In the genomic region with DNA sequence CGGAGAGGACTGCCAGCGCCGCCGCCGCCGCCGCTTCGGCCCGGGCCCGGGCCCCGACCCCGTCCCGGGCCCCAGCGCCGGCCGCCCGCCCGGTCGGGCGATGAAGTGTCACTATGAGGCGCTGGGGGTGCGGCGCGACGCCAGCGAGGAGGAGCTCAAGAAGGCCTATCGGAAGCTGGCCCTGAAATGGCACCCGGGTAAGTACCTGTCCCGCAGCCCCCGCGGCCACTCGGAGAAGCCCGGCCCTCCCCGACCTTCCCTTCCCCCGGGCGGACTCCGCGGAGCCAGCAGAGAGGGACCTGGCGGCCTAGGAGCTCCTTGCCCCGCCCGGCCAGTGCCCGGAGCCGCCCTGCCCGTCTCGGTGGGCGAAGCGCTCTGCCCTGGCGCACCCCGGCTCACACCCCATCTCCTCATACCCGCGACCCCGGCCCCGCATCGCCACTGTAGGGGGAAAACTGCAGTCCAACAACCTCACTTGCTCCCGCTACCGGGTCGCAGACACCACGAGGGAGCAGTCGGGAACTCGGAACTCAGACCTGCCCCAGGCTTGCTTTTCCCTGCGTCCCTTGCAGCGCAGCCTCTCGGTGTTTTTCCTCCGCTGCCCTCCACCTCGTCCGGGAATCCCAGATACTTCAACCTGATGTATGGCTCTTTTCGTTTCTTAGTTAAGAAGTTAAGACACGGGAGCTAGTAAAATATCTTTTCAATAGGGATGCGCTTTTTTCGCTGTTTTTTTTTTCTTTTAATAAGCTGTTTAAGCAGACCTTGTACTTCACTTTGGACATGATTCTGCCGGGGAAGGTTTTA, we compare ENCODE assay signal across 8 cellular contexts. TPM values are rescaled to one million over a fixed set of nuclear protein-coding genes. Genes with fewer than 3 reads are reported as not detected.
DNase-seq lines count a peak whose midpoint lies in the region.

No MANE protein-coding gene starts in this region.

- H2BK5ac ChIP-seq in neuronal stem cell (ENCODE audit: low read length) = peak overlapping the region; percentile 73

- H3K4me2 ChIP-seq in neuronal stem cell (ENCODE audit: insufficient read depth, low read length, poor library complexity, severe bottlenecking) = peak overlapping the region; percentile 64

- H3K4me3 ChIP-seq in H7 (ENCODE audit: insufficient read depth, low read depth, low read length) (peak overlapping the region; percentile 96), neuronal stem cell (ENCODE audit: low read length in 2 of 2) (peak overlapping the region; percentile 90 to 94)

- peak overlapping the region; percentile 92 for H3K18ac ChIP-seq in neuronal stem cell (ENCODE audit: low read length)

- H4K8ac ChIP-seq in neuronal stem cell (ENCODE audit: low read depth, low read length) = no peak overlapping the region

- no peak overlapping the region for H4K91ac ChIP-seq in neuronal stem cell (ENCODE audit: low read depth, low read length, poor library complexity)

- H3K23ac ChIP-seq in neuronal stem cell (ENCODE audit: low read depth, low read length, poor library complexity) = peak overlapping the region; percentile 88

- H3K4me1 ChIP-seq in neuronal stem cell (ENCODE audit: control insufficient read depth in 2 of 2, insufficient read depth in 1 of 2, low read depth in 1 of 2, low read length in 2 of 2) = peaks cover 3 to 8% of the 10 kb centered on the region in 2 donors

- H3K36me3 ChIP-seq in H7 (replicated peaks; ENCODE audit: control insufficient read depth, insufficient read depth, low read length) (peaks cover 10% of the 10 kb centered on the region), neuronal stem cell (replicated peaks in 1 of 2; ENCODE audit: control insufficient read depth in 2 of 2, insufficient read depth in 2 of 2, low read length in 2 of 2) (peaks cover 3 to 55% of the 10 kb centered on the region in 2 donors)

- DNase-seq in GDM1 (lab: John Stamatoyannopoulos, UW) (peak; percentile 73), H7 (peak; percentile 86), LoVo (ENCODE audit: low spot score) (peak; percentile 91), SIG-M5 treated with dmso at 0.1 percent for 504 hours (lab: John Stamatoyannopoulos, UW; ENCODE audit: unreplicated experiment) (peak; percentile 83), foreskin melanocyte (peak; percentile 42), neuronal stem cell (ENCODE audit: low spot score) (peak; percentile 68), substantia nigra (lab: John Stamatoyannopoulos, UW) (peak; percentile 15 to 88 (median 69))
- peak; percentile 31 to 74 (median 56) for DNase-seq in activated naive CD4-positive, alpha-beta T cell (lab: John Stamatoyannopoulos, UW)

- H3K4ac ChIP-seq in neuronal stem cell (ENCODE audit: low read length) = no peak overlapping the region

- WGBS in neuronal stem cell (ENCODE audit: extremely low coverage in 2 of 2, insufficient read length in 2 of 2, insufficient replicate concordance in 1 of 2), 2 donors = no CpG with 5 or more reads among the region's 71 CpGs

- no peak overlapping the region for H3K14ac ChIP-seq in neuronal stem cell (ENCODE audit: low read length)

- H3K9ac ChIP-seq in neuronal stem cell (ENCODE audit: low read depth, low read length, poor library complexity) = peak overlapping the region; percentile 93

- H2AFZ ChIP-seq in neuronal stem cell (ENCODE audit: low read length) = peak overlapping the region; percentile 96

- peaks cover 2% of the 10 kb centered on the region for H3K79me1 ChIP-seq in neuronal stem cell (ENCODE audit: low read depth, low read length)

- H2AK5ac ChIP-seq in neuronal stem cell (ENCODE audit: low read depth, low read length) = no peak overlapping the region

- no peak overlapping the region for H2BK120ac ChIP-seq in neuronal stem cell (ENCODE audit: low read depth, low read length)

- no peak overlapping the region for H2BK12ac ChIP-seq in neuronal stem cell (ENCODE audit: low read length)

- H3K9me3 ChIP-seq in neuronal stem cell (replicated peaks in 1 of 2; ENCODE audit: control insufficient read depth in 2 of 2, insufficient read depth in 1 of 2, low read depth in 1 of 2, low read length in 2 of 2) = no peaks in the 10 kb centered on the region

- peak overlapping the region; percentile 79 for H3K27ac ChIP-seq in neuronal stem cell (replicated peaks; ENCODE audit: low read length)
- peak overlapping the region; percentile 73 for H3K27ac ChIP-seq in substantia nigra (ENCODE audit: low read depth, low read length, poor library complexity, severe bottlenecking)

- H2BK15ac ChIP-seq in neuronal stem cell (ENCODE audit: low read length) = no peak overlapping the region

- H3K27me3 ChIP-seq in H7 (ENCODE audit: control insufficient read depth, insufficient read depth, low read length) (no peaks in the 10 kb centered on the region), neuronal stem cell (ENCODE audit: control insufficient read depth in 3 of 3, insufficient read depth in 3 of 3, low read depth in 1 of 3, low read length in 3 of 3) (no peaks in the 10 kb centered on the region)

RNA-seq across cellular contexts. Expression of a gene that starts 0.6 kb away (rescaled TPM):
- total RNA-seq in H7 (2014; rRNA removed; shearing (Covaris generic)) = 15.9 and 33.8 TPM in 2 replicates
- 39.7 TPM for polyA plus RNA-seq in neuronal stem cell (2013, experiment 1 of 2)
- polyA plus RNA-seq in neuronal stem cell (2013, experiment 2 of 2) = 39.9 TPM

RNA-seq across cellular contexts. Expression of a gene that starts 14.4 kb away (rescaled TPM):
- total RNA-seq in H7 (2014; rRNA removed; shearing (Covaris generic)) = 73.4 and 73.9 TPM in 2 replicates
- polyA plus RNA-seq in neuronal stem cell (2013, experiment 1 of 2) = 45.9 TPM
- polyA plus RNA-seq in neuronal stem cell (2013, experiment 2 of 2) = 47.4 TPM

RNA-seq across cellular contexts. Expression of a gene that starts 14.6 kb away (rescaled TPM):
- total RNA-seq in H7 (2014; rRNA removed; shearing (Covaris generic)) = 47.8 and 54.2 TPM in 2 replicates
- 24.9 TPM for polyA plus RNA-seq in neuronal stem cell (2013, experiment 1 of 2)
- polyA plus RNA-seq in neuronal stem cell (2013, experiment 2 of 2) = 26.3 TPM

Comparison
In these comparisons a context has a peak if more than half of its experiments do, and no peak if none do; other contexts are left out.
1. Peak in every context shown above with its lines: DNase-seq, H3K4me3 ChIP-seq and H3K27ac ChIP-seq.